8 cellular contexts compared by ENCODE assay signal in the genomic region with DNA sequence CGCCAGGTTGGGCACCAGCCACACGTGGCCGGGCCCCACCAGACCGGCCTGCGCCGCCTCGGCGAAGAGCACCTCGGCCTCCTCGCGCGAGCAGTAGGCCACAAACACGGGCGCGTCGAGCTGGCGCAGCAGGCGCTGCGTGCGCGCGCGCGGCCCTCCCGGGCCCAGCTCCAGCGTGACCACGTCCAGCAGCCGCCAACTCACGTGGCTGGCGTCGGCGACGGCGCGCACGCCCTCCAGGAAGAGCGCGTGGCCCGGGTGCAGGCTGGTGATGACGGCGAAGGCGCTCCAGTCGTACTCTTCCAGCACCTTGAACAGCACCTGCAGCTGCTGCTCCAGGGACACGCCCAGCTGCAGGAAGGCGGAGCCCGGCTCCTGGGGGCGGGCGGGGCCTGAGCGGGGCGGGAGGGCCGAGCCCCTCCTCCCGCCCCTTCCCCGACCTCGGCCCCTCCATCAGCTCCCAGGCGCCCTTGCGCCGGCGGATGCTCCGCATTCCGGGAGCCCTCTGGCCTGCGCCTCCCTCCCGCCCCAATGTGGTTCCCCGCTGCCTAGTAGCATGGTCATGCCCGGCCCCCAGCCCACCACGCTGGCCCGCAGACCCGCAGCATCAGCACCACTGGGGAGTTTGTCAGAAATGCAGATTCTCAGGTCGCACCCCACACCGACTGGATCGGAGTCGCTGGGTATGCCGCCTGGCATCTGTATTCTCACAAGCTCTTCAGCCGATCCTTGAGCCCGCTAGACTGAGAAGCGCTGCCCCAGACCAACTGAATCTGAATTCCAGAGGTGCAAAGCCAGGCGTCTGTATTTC. TPM values are rescaled to one million over a fixed set of nuclear protein-coding genes. Genes with fewer than 3 reads are reported as not detected.
A peak's percentile ranks its signal among the peaks of the same experiment; 100 is the strongest.
DNase-seq lines count a peak whose midpoint lies in the region; ATAC-seq lines count a peak whose summit lies in the region.
"Had no signal": no experiment of that assay in that cellular context is flagged by ENCODE, and none has a peak within 500 bp of the region (broad histone marks: within the 10 kb centered on the region; RNA-seq: fewer than 3 reads in every experiment).

No MANE protein-coding gene starts in this region.

- H3K4me3 Mint-ChIP-seq in activated CD4-positive, alpha-beta T cell treated with anti-CD3 and anti-CD28 coated beads, Interleukin-2, amount 10 ng/mL, durations not matched to agents 7 days and 5 days = peak overlapping the region; percentile 71

- no peak overlapping the region for H3K27ac ChIP-seq in HUES6 (ENCODE audit: low read depth, low read length)

- H3K9me3 ChIP-seq in HUES6 (ENCODE audit: control insufficient read depth, insufficient read depth, low read depth, low read length) (no peaks in the 10 kb centered on the region), MG63 (no peaks in the 10 kb centered on the region)

- H3K27me3 Mint-ChIP-seq in activated CD4-positive, alpha-beta T cell treated with anti-CD3 and anti-CD28 coated beads, Interleukin-2, amount 10 ng/mL, durations not matched to agents 7 days and 5 days = peaks cover 51% of the 10 kb centered on the region

- CTCF ChIA-PET in activated CD4-positive, alpha-beta T cell treated with anti-CD3 and anti-CD28 coated beads, Interleukin-2, amount 10 ng/mL, durations not matched to agents 7 days and 5 days (lab: Charles Lee) = interaction anchor here (0.6 to 3.4 kb wide), 9 partner anchors 9 to 359 kb away, joined by 3 to 25 read pairs (median 4); a partner anchor contains a TSS

- no peaks in the 10 kb centered on the region for H3K36me3 Mint-ChIP-seq in activated CD4-positive, alpha-beta T cell treated with anti-CD3 and anti-CD28 coated beads, Interleukin-2, amount 10 ng/mL, durations not matched to agents 7 days and 5 days (ENCODE audit: low read depth)

- peak overlapping the region; percentile 55 for H3K9ac ChIP-seq in HUES6 (ENCODE audit: low read length)

- H3K4me3 ChIP-seq in HUES6 (ENCODE audit: low read depth, low read length) (peak overlapping the region; percentile 67), MG63 (no peak overlapping the region)

- H3K4me1 ChIP-seq in HUES6 (ENCODE audit: control insufficient read depth, insufficient read depth, low read length) = peaks cover 7% of the 10 kb centered on the region; the same call in 1 of the 2 replicates

- peaks cover 14% of the 10 kb centered on the region for H3K4me1 Mint-ChIP-seq in activated CD4-positive, alpha-beta T cell treated with anti-CD3 and anti-CD28 coated beads, Interleukin-2, amount 10 ng/mL, durations not matched to agents 7 days and 5 days

- peaks cover 98% of the 10 kb centered on the region for H3K27me3 ChIP-seq in HUES6 (ENCODE audit: control insufficient read depth, insufficient read depth, low read length)
- peaks cover 42% of the 10 kb centered on the region for H3K27me3 ChIP-seq in MG63

- POLR2A ChIA-PET in activated CD4-positive, alpha-beta T cell treated with anti-CD3 and anti-CD28 coated beads, Interleukin-2, amount 10 ng/mL, durations not matched to agents 7 days and 5 days (lab: Charles Lee) = interaction anchor here (1.0 kb wide), 2 partner anchors 10 to 21 kb away, joined by 4 to 6 read pairs; a partner anchor contains a TSS

- H3K36me3 ChIP-seq in HUES6 (ENCODE audit: control insufficient read depth, insufficient read depth, low read length) = no peaks in the 10 kb centered on the region
- no peaks in the 10 kb centered on the region for H3K36me3 ChIP-seq in MG63

- ATAC-seq in esophagus mucosa (peak; percentile 72), HG02884 (IDR thresholded peaks at IDR 0.05; ENCODE audit: unreplicated experiment) (no peak)

- no peak overlapping the region for H3K27ac Mint-ChIP-seq in activated CD4-positive, alpha-beta T cell treated with anti-CD3 and anti-CD28 coated beads, Interleukin-2, amount 10 ng/mL, durations not matched to agents 7 days and 5 days

- H3K9me3 Mint-ChIP-seq in activated CD4-positive, alpha-beta T cell treated with anti-CD3 and anti-CD28 coated beads, Interleukin-2, amount 10 ng/mL, durations not matched to agents 7 days and 5 days = no peaks in the 10 kb centered on the region

- DNase-seq in activated CD4-positive, alpha-beta T cell treated with anti-CD3 and anti-CD28 coated beads, Interleukin-2, amount 10 ng/mL, durations not matched to agents 7 days and 5 days = peak; percentile 75
- DNase-seq in stimulated activated CD4-positive, alpha-beta T cell treated with anti-CD3 and anti-CD28 coated beads, Interleukin-1b, Interleukin-23, amount 100 ng/mL, for 48 hours = peak; percentile 73
- DNase-seq in medulla oblongata (ENCODE audit: extremely low spot score) (no peak), MG63 (no peak)

RNA-seq across cellular contexts. Expression of a gene that starts 7.2 kb away (rescaled TPM):
- total RNA-seq in activated CD4-positive, alpha-beta T cell treated with anti-CD3 and anti-CD28 coated beads, Interleukin-2, amount 10 ng/mL, durations not matched to agents 7 days and 5 days = under 1 TPM; 0.20 to 0.25 TPM
- not detected for total RNA-seq in esophagus mucosa
- total RNA-seq in MG63 (2014; rRNA removed; shearing (Covaris generic); ENCODE audit: low replicate concordance) = not detected in 2 replicates

RNA-seq across cellular contexts. Expression of a gene that starts 20.4 kb away (rescaled TPM):
- 10 to 100 TPM; 36.0 to 43.4 TPM for total RNA-seq in activated CD4-positive, alpha-beta T cell treated with anti-CD3 and anti-CD28 coated beads, Interleukin-2, amount 10 ng/mL, durations not matched to agents 7 days and 5 days
- 31.5 TPM for total RNA-seq in esophagus mucosa
- total RNA-seq in MG63 (2014; rRNA removed; shearing (Covaris generic); ENCODE audit: low replicate concordance) = 8.4 and 15.6 TPM in 2 replicates

RNA-seq across cellular contexts. Expression of a gene that starts 41.0 kb away (rescaled TPM):
- total RNA-seq in activated CD4-positive, alpha-beta T cell treated with anti-CD3 and anti-CD28 coated beads, Interleukin-2, amount 10 ng/mL, durations not matched to agents 7 days and 5 days = not detected
- 1.4 TPM for total RNA-seq in esophagus mucosa
- not detected in 2 replicates for total RNA-seq in MG63 (2014; rRNA removed; shearing (Covaris generic); ENCODE audit: low replicate concordance)
- total RNA-seq: T-helper 1 cell treated with Interleukin-12 subunit alpha and Interleukin-12 subunit beta and Interleukin-4 antibody, amounts not matched to agents 30 ng/mL and 1 ng/mL, for 36 hours had no signal

Comparison
In these comparisons a context has a peak if more than half of its experiments do, and no peak if none do; other contexts are left out.
1. DNase-seq: peak in activated CD4-positive, alpha-beta T cell treated with anti-CD3 and anti-CD28 coated beads, Interleukin-2, amount 10 ng/mL, durations not matched to agents 7 days and 5 days (single experiment) and stimulated activated CD4-positive, alpha-beta T cell treated with anti-CD3 and anti-CD28 coated beads, Interleukin-1b, Interleukin-23, amount 100 ng/mL, for 48 hours (single experiment); none in medulla oblongata (single experiment) and MG63 (single experiment).